ENCODE assay signal across 4 cellular contexts in the genomic region with DNA sequence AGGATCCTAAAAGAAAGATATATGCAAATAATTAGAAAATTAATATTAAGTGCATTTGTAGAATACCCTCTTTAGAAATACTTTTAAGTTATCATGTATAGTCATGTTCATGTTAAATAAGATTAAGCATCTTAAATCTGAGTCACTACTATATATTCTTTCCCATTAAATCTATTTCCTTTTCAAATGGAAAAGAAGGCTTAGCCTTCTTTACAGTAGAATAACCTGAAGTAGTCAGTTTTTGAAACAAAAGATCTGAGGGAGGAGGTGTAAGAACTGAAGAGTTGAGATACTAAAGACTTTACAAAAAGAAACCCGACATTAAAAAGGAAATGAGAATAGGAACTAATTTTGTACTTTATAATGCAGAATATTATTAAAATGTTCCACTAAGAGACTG. TPM values are rescaled to one million over a fixed set of nuclear protein-coding genes. Genes with fewer than 3 reads are reported as not detected.
"Had no signal": no experiment of that assay in that cellular context is flagged by ENCODE, and none has a peak within 500 bp of the region (broad histone marks: within the 10 kb centered on the region; RNA-seq: fewer than 3 reads in every experiment).

No MANE protein-coding gene starts in this region.

- H3K4me3 ChIP-seq: GM12878 had no signal

- DNase-seq: GDM1, GF-D8 had no signal

- ATAC-seq: GM12878 had no signal

RNA-seq across cellular contexts. Expression of a gene that starts 14.7 kb away (rescaled TPM):
- total RNA-seq: G401 had no signal
